Comparison of ENCODE assay signal across 9 cellular contexts in genomic region chr1:11807087-11807486, GRCh38. TPM values are rescaled to one million over a fixed set of nuclear protein-coding genes. Genes with fewer than 3 reads are reported as not detected.
DNase-seq lines count a peak whose midpoint lies in the region; ATAC-seq and TF ChIP-seq lines count a peak whose summit lies in the region.
"Had no signal": no experiment of that assay in that cellular context is flagged by ENCODE, and none has a peak within 500 bp of the region (broad histone marks: within the 10 kb centered on the region; RNA-seq: fewer than 3 reads in every experiment).

No MANE protein-coding gene starts in this region.

- DNase-seq in GM12865 (ENCODE audit: low read depth): no peak
- no peak for DNase-seq in fibroblast of villous mesenchyme (ENCODE audit: low read depth)
- DNase-seq in gastrocnemius medialis: no peak
- DNase-seq in DMS53 treated with DMSO at 0.1 percent for 48 hours (lab: John Stamatoyannopoulos, UW; ENCODE audit: unreplicated experiment): no peak
- no peak for DNase-seq in anterior cingulate cortex (lab: John Stamatoyannopoulos, UW)

- peaks cover 0 to 33% of the 10 kb centered on the region in 2 donors for H3K36me3 ChIP-seq in gastrocnemius medialis

- in situ Hi-C loops in gastrocnemius medialis (cut with MboI; ENCODE audit: low sequenced_read_pairs in 4 of 4): no loop called here

- no peaks in the 10 kb centered on the region for H3K9me3 ChIP-seq in gastrocnemius medialis

- intact Hi-C loops in gastrocnemius medialis (cut with DNase I; ENCODE audit: low total_unique reads): loop anchor here (2.0 kb wide), 1 partner anchor 70 kb away; the partner anchor contains the start of gene AGTRAP

- no peak for TF ChIP-seq CTCF in GM12865 (IDR thresholded peaks at IDR 0.05; ENCODE audit: insufficient read depth, low read depth, low read length, missing control alignments)
- no peak for TF ChIP-seq CTCF in VCaP (conservative IDR thresholded peaks at IDR 0.05)
- no peak for TF ChIP-seq CTCF in fibroblast of villous mesenchyme (IDR thresholded peaks at IDR 0.05; ENCODE audit: insufficient read depth, low read depth, low read length)
- no peak for TF ChIP-seq CTCF in gastrocnemius medialis (IDR thresholded peaks at IDR 0.05 in 4 of 5, conservative IDR thresholded peaks at IDR 0.05 in 1 of 5)

- peaks cover 50 to 52% of the 10 kb centered on the region in 2 donors for H3K4me1 ChIP-seq in gastrocnemius medialis

- H3K4me3 ChIP-seq in GM12865 (ENCODE audit: low read depth, low read length) (peak overlapping the region; percentile 71), fibroblast of villous mesenchyme (ENCODE audit: low read depth, low read length) (peak overlapping the region; percentile 89), gastrocnemius medialis (peak overlapping the region; percentile 82 to 95 (median 86))

- H3K27me3 ChIP-seq in gastrocnemius medialis: no peaks in the 10 kb centered on the region

- no peak for ATAC-seq in gastrocnemius medialis
- ATAC-seq in GM18505 (IDR thresholded peaks at IDR 0.05; ENCODE audit: unreplicated experiment): no peak
- no peak for ATAC-seq in HG03469 (IDR thresholded peaks at IDR 0.05; ENCODE audit: unreplicated experiment)

- TF ChIP-seq POLR2A in gastrocnemius medialis (IDR thresholded peaks at IDR 0.05) (no peak), GM18505 (IDR thresholded peaks at IDR 0.05; ENCODE audit: borderline replicate concordance, extremely low read depth, insufficient read depth, insufficient read length) (no peak)

- H3K27ac ChIP-seq in VCaP (peak overlapping the region; percentile 95), gastrocnemius medialis (peak overlapping the region; percentile 92 to 99 (median 96))

RNA-seq across cellular contexts. Expression of gene CLCN6, which starts 1.1 kb away (rescaled TPM):
- total RNA-seq in fibroblast of villous mesenchyme: 18.6 and 19.0 TPM in 2 replicates
- total RNA-seq in gastrocnemius medialis: 10 to 100 TPM in 1 of 4 donors, 1 to 10 TPM in 3; 7.1 to 11.9 (median 9.5) TPM

RNA-seq across cellular contexts. Expression of gene MTHFR, which starts 1.3 kb away (rescaled TPM):
- total RNA-seq in fibroblast of villous mesenchyme (21.6 and 23.5 TPM in 2 replicates), gastrocnemius medialis (10 to 100 TPM; 10.2 to 24.7 (median 18.1) TPM)

RNA-seq across cellular contexts. Expression of gene NPPA, which starts 40.5 kb away (rescaled TPM):
- total RNA-seq in fibroblast of villous mesenchyme (0.32 TPM in 1 of 2 replicates, not detected in the other), gastrocnemius medialis (1 to 10 TPM in 2 of 4 donors, under 1 TPM in 1, not detected in 1; 0.53 to 4.2 (median 1.9) TPM)
- total RNA-seq: H4 had no signal

RNA-seq across cellular contexts. Expression of gene C1orf167, which starts 45.1 kb away (rescaled TPM):
- under 0.01 TPM in 1 of 2 replicates, not detected in the other for total RNA-seq in fibroblast of villous mesenchyme
- 1 to 10 TPM in 1 of 4 donors, under 1 TPM in 1, not detected in 2; 1.00 to 1.4 TPM for total RNA-seq in gastrocnemius medialis
- total RNA-seq: H4 had no signal

RNA-seq across cellular contexts. Expression of gene NPPB, which starts 51.7 kb away (rescaled TPM):
- total RNA-seq in fibroblast of villous mesenchyme: 3.9 and 4.7 TPM in 2 replicates
- not detected for total RNA-seq in gastrocnemius medialis
- total RNA-seq: H4 had no signal
